Comparison of ENCODE assay signal across 8 cellular contexts in the genomic region with DNA sequence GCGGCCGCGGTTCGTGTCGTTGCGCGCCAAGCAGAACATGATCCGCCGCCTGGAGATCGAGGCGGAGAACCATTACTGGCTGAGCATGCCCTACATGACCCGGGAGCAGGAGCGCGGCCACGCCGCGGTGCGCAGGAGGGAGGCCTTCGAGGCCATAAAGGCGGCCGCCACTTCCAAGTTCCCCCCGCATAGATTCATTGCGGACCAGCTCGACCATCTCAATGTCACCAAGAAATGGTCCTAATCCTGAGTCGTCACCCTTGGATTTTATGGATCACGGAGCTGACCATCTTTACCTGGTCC. TPM values are rescaled to one million over a fixed set of nuclear protein-coding genes. Genes with fewer than 3 reads are reported as not detected.
DNase-seq lines count a peak whose midpoint lies in the region; ATAC-seq and TF ChIP-seq lines count a peak whose summit lies in the region.

No MANE protein-coding gene starts in this region.

- H3K36me3 ChIP-seq in SJSA1 (peaks cover 32% of the 10 kb centered on the region), esophagus squamous epithelium (no peaks in the 10 kb centered on the region), parathyroid adenoma (ENCODE audit: control insufficient read depth, insufficient read depth, low read length) (no peaks in the 10 kb centered on the region)

- peak overlapping the region; percentile 94 for H2AFZ ChIP-seq in parathyroid adenoma

- H3K4me2 ChIP-seq in parathyroid adenoma (ENCODE audit: low read length) = peak overlapping the region; percentile 66

- in situ Hi-C loops in GM13977 (cut with MboI; ENCODE audit: low pct_unique_long_range_greater_than_20kb, low sequenced_read_pairs, unreplicated experiment) = no loop called here

- H3K27ac ChIP-seq in SJSA1 (peak overlapping the region; percentile 86), esophagus squamous epithelium (peak overlapping the region; percentile 94 to 99 (median 98)), parathyroid adenoma (peak overlapping the region; percentile 97)

- H3K9me3 ChIP-seq in SJSA1 (replicated peaks) = no peaks in the 10 kb centered on the region
- H3K9me3 ChIP-seq in esophagus squamous epithelium = no peaks in the 10 kb centered on the region
- no peaks in the 10 kb centered on the region for H3K9me3 ChIP-seq in parathyroid adenoma (ENCODE audit: control insufficient read depth, low read length)

- H3K27me3 ChIP-seq in SJSA1 (replicated peaks) = no peaks in the 10 kb centered on the region
- no peaks in the 10 kb centered on the region for H3K27me3 ChIP-seq in esophagus squamous epithelium
- no peaks in the 10 kb centered on the region for H3K27me3 ChIP-seq in parathyroid adenoma (ENCODE audit: control insufficient read depth, insufficient read depth, low read length)

- H3K9ac ChIP-seq in parathyroid adenoma = peak overlapping the region; percentile 53

- TF ChIP-seq CTCF in esophagus squamous epithelium (IDR thresholded peaks at IDR 0.05) (no peak), parathyroid adenoma (IDR thresholded peaks at IDR 0.05) (no peak), GM13977 (IDR thresholded peaks at IDR 0.05; ENCODE audit: extremely low read depth, insufficient read depth, missing control alignments) (no peak)

- H3K79me2 ChIP-seq in parathyroid adenoma = no peaks in the 10 kb centered on the region

- TF ChIP-seq POLR2A in esophagus squamous epithelium (IDR thresholded peaks at IDR 0.05) = no peak

- intact Hi-C loops in esophagus squamous epithelium (cut with DNase I) = loop anchor here (10.0 kb wide), 1 partner anchor 232 kb away; no protein-coding TSS in a partner anchor

- peak; percentile 28 for ATAC-seq in HG02678 (IDR thresholded peaks at IDR 0.05; ENCODE audit: unreplicated experiment)

- DNase-seq in NK-92 treated with Interleukin-12 subunit alpha and Interleukin-12 subunit beta, amount 100 ng/mL, for 24 hours (lab: John Stamatoyannopoulos, UW) = peak; percentile 42
- no peak for DNase-seq in NK-92 (lab: John Stamatoyannopoulos, UW; ENCODE audit: unreplicated experiment)
- DNase-seq in SJSA1 (ENCODE audit: low read depth in 1 of 2, low spot score in 2 of 2) = no peak
- no peak for DNase-seq in esophagus squamous epithelium (lab: John Stamatoyannopoulos, UW)
- DNase-seq in globus pallidus (ENCODE audit: low spot score) = no peak
- DNase-seq in GM13977 (ENCODE audit: low spot score) = no peak

- 0 to 1% methylated on average over 4 to 19 of the region's 26 CpGs for WGBS in esophagus squamous epithelium, 2 donors

- H3K4me1 ChIP-seq in SJSA1 (replicated peaks) (peaks cover 8% of the 10 kb centered on the region), esophagus squamous epithelium (peaks cover 12 to 29% (median 14%) of the 10 kb centered on the region in 3 donors), parathyroid adenoma (no peaks in the 10 kb centered on the region)

- H3K4me3 ChIP-seq in SJSA1 (peak overlapping the region; percentile 84), esophagus squamous epithelium (peak overlapping the region; percentile 56 to 99 (median 84)), parathyroid adenoma (ENCODE audit: low read depth, low read length) (peak overlapping the region; percentile 92)

RNA-seq across cellular contexts. Expression of gene MRPL57, which starts 0.5 kb away (rescaled TPM):
- total RNA-seq in SJSA1 (2014; rRNA removed; shearing (Covaris generic)) = 23.9 and 24.3 TPM in 2 replicates
- total RNA-seq in esophagus squamous epithelium = 10 to 100 TPM; 26.2 to 38.6 (median 30.8) TPM

RNA-seq across cellular contexts. Expression of gene SKA3, which starts 0.6 kb away (rescaled TPM):
- total RNA-seq in SJSA1 (2014; rRNA removed; shearing (Covaris generic)) = 39.9 and 53.9 TPM in 2 replicates
- 10 to 100 TPM in 2 of 4 donors, 1 to 10 TPM in 2; 3.4 to 20.8 (median 7.9) TPM for total RNA-seq in esophagus squamous epithelium

RNA-seq across cellular contexts. Expression of gene SAP18, which starts 37.0 kb away (rescaled TPM):
- total RNA-seq in SJSA1 (2014; rRNA removed; shearing (Covaris generic)) = 56.0 and 56.9 TPM in 2 replicates
- total RNA-seq in esophagus squamous epithelium = 10 to 100 TPM; 53.5 to 67.3 (median 59.4) TPM
